ENCODE assay signal across 1 cellular context in the genomic region with DNA sequence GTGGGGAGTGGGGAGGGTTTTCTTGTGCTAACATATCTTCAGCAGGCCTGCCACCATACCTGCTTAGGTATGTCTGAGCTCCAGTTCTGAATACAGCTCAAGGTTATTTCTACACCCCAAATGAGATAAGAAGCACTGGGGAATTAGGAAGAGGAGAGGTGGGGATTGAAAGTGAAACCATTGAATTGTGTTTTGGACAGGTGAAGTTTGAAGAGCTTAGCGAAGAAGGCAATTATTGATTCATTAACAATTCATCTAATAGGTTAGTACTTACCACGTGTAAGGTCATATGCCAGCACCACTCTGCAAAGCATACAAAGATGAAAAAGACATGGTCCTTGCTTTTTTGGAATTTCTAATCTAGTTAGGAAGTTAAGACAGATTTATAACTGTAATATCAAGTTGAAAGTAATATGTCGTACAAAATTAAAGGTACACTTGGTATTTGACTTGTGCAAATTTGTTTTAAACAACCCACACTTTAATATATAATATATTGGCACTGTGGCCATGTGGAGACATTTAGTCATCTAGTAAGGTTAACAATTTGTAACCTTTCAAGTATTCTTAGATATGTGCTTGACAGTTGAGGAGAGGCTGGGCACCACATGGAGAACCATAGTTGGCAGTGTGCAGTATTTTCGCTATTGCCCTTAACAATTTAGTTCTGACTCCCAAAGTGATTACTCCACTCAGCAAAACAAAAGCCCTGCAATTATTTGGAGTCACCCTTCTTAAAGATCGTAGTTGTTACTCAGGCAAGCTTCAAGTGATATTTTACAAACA.
TF ChIP-seq lines count a peak whose summit lies in the region.

No MANE protein-coding gene starts in this region.

TF ChIP-seq in A549, 52 proteins besides CTCF, POLR2A, EP300 and RAD21:
- TF ChIP-seq HOXA7 (CRISPR knock-in tag; IDR thresholded peaks at IDR 0.05) (no peak), MYC (IDR thresholded peaks at IDR 0.05; ENCODE audit: borderline replicate concordance, low read length) (no peak), ESRRA (IDR thresholded peaks at IDR 0.05; ENCODE audit: borderline replicate concordance, low read length) (no peak), BCL3 (IDR thresholded peaks at IDR 0.05) (no peak), HMGXB4 (CRISPR knock-in tag; IDR thresholded peaks at IDR 0.05; ENCODE audit: borderline replicate concordance) (no peak), MAFK (IDR thresholded peaks at IDR 0.05; ENCODE audit: partially characterized antibody) (no peak), SMC3 (IDR thresholded peaks at IDR 0.05) (no peak), HEYL (CRISPR knock-in tag; IDR thresholded peaks at IDR 0.05) (no peak), CEBPB (IDR thresholded peaks at IDR 0.05) (no peak), FOSB (CRISPR knock-in tag; IDR thresholded peaks at IDR 0.05) (no peak), FOXS1 (CRISPR knock-in tag; IDR thresholded peaks at IDR 0.05) (no peak), RFX5 (IDR thresholded peaks at IDR 0.05) (no peak), MAZ (IDR thresholded peaks at IDR 0.05; ENCODE audit: borderline replicate concordance, low read depth, low read length) (no peak), SREBF2 (IDR thresholded peaks at IDR 0.05) (no peak), CHD4 (IDR thresholded peaks at IDR 0.05; ENCODE audit: borderline replicate concordance) (no peak), BHLHE40 (IDR thresholded peaks at IDR 0.05; ENCODE audit: low read depth, low read length) (no peak), GATA3 (IDR thresholded peaks at IDR 0.05; ENCODE audit: borderline replicate concordance) (no peak), HOXB5 (CRISPR knock-in tag; IDR thresholded peaks at IDR 0.05) (no peak), KDM5A (IDR thresholded peaks at IDR 0.05) (no peak)
- TF ChIP-seq, protein P1, sequence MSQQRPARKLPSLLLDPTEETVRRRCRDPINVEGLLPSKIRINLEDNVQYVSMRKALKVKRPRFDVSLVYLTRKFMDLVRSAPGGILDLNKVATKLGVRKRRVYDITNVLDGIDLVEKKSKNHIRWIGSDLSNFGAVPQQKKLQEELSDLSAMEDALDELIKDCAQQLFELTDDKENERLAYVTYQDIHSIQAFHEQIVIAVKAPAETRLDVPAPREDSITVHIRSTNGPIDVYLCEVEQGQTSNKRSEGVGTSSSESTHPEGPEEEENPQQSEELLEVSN (IDR thresholded peaks at IDR 0.05; ENCODE audit: borderline replicate concordance, low read depth), result no peak
